ENCODE assay signal across 31 cellular contexts in genomic region chr6:28501259-28501658, GRCh38. TPM values are rescaled to one million over a fixed set of nuclear protein-coding genes. Genes with fewer than 3 reads are reported as not detected.
"Had no signal": no experiment of that assay in that cellular context is flagged by ENCODE, and none has a peak within 500 bp of the region (broad histone marks: within the 10 kb centered on the region; RNA-seq: fewer than 3 reads in every experiment).

No MANE protein-coding gene starts in this region.

- DNase-seq: colonic mucosa; cortex of kidney; effector memory CD4-positive, alpha-beta T cell; esophagus squamous epithelium; foreskin fibroblast; foreskin melanocyte; gastrocnemius medialis; glutamatergic neuron; head of caudate nucleus; heart right ventricle; hippocampal formation; left cardiac atrium; left lung; left ventricle myocardium superior; lower lobe of right lung; mesenchymal stem cell; mucosa of descending colon; naive B cell had no signal

- H3K27me3 ChIP-seq: colonic mucosa, gastrocnemius medialis, left lung had no signal

- H3K4me3 ChIP-seq: colonic mucosa, esophagus squamous epithelium, gastrocnemius medialis, heart right ventricle, left lung, lower lobe of right lung, mucosa of descending colon had no signal

- FAIRE-seq: endothelial cell of umbilical vein, islet of Langerhans, keratinocyte had no signal

- H3K27ac ChIP-seq: colonic mucosa, esophagus squamous epithelium, gastrocnemius medialis, heart right ventricle, left lung, lower lobe of right lung had no signal

- H3K4me1 ChIP-seq: colonic mucosa, esophagus squamous epithelium, gastrocnemius medialis, heart right ventricle, left lung, lower lobe of right lung had no signal

- H3K9me3 ChIP-seq: colonic mucosa, esophagus squamous epithelium, gastrocnemius medialis, heart right ventricle, left lung, lower lobe of right lung, mucosa of descending colon had no signal

- H3K36me3 ChIP-seq: colonic mucosa, esophagus squamous epithelium, gastrocnemius medialis, heart right ventricle, left lung, lower lobe of right lung had no signal

- ATAC-seq: gastrocnemius medialis, heart right ventricle, left cardiac atrium, left lung, left ventricle myocardium superior, lower lobe of right lung, mucosa of descending colon had no signal

RNA-seq across cellular contexts. Expression of gene GPX6, which starts 14.3 kb away (rescaled TPM):
- total RNA-seq: colonic mucosa, dermis microvascular lymphatic vessel endothelial cell, endothelial cell of umbilical vein, epithelial cell of proximal tubule, esophagus squamous epithelium, gastrocnemius medialis, glomerular endothelial cell, heart right ventricle, kidney epithelial cell, left cardiac atrium, left lung, left ventricle myocardium superior, lower leg skin, lower lobe of right lung, lung microvascular endothelial cell, mesenteric fat pad, mesothelial cell of epicardium, mucosa of descending colon, myocyte had no signal
- polyA plus RNA-seq: endothelial cell of umbilical vein, esophagus, heart right ventricle, keratinocyte had no signal

RNA-seq across cellular contexts. Expression of gene GPX5, which starts 24.4 kb away (rescaled TPM):
- total RNA-seq: dermis microvascular lymphatic vessel endothelial cell, endothelial cell of umbilical vein, epithelial cell of proximal tubule, esophagus squamous epithelium, gastrocnemius medialis, glomerular endothelial cell, heart right ventricle, kidney epithelial cell, left cardiac atrium, left lung, left ventricle myocardium superior, lower leg skin, lower lobe of right lung, lung microvascular endothelial cell, mesenteric fat pad, mesothelial cell of epicardium, mucosa of descending colon, myocyte had no signal
- polyA plus RNA-seq: endothelial cell of umbilical vein, esophagus, heart right ventricle, keratinocyte had no signal
